Comparison of ENCODE assay signal across 14 cellular contexts in the genomic region with DNA sequence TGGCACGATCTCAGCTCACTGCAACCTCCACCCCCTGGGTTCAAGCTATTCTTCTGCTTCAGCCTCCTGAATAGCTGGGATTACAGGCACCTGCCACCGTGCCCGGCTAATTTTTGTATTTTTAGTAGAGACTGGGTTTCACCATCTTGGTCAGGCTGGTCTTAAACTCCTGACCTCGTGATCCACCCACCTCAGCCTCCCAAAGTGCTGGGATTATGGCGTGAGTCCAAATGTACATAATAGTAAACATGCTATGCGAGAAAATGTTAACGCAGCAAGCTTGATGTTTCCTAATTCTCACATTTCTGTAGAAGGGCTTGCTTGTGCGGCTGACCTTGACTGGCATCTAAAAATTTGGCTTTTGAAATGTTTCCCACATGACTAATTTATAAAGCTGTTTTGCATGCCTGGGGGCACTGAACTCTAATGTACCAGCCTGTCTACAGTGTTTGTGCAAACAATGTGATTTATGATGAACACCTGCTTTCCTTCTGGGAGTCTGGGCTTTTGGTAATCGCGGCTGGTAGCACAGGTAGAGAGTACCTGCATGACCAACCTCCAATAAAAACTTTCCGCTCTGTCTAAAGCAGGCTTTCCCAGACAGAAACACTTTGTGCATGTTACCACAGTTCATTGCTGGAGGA.
DNase-seq lines count a peak whose midpoint lies in the region; ATAC-seq and TF ChIP-seq lines count a peak whose summit lies in the region.
"Had no signal": no experiment of that assay in that cellular context is flagged by ENCODE, and none has a peak within 500 bp of the region (broad histone marks: within the 10 kb centered on the region; RNA-seq: fewer than 3 reads in every experiment).

No MANE protein-coding gene starts in this region.

- H3K4me1 Mint-ChIP-seq in natural killer cell = no peaks in the 10 kb centered on the region
- H3K4me1 Mint-ChIP-seq: activated naive CD8-positive, alpha-beta T cell treated with anti-CD3 and anti-CD28 coated beads, Interleukin-2, amount 50 U/mL, for 24 hours had no signal

- DNase-seq in Caki2 (ENCODE audit: low read depth) (peak; percentile 8), NCI-H1417 treated with DMSO at 0.1 percent for 48 hours (lab: John Stamatoyannopoulos, UW) (peak; percentile 66), SW480 (ENCODE audit: low spot score) (peak; percentile 20), kidney tubule cell (ENCODE audit: low spot score) (peak; percentile 65), KG1 (lab: John Stamatoyannopoulos, UW) (no peak), OCI-M2 (lab: John Stamatoyannopoulos, UW; ENCODE audit: unreplicated experiment) (no peak), natural killer cell (no peak)
- DNase-seq: activated naive CD8-positive, alpha-beta T cell treated with anti-CD3 and anti-CD28 coated beads, Interleukin-2, amount 50 U/mL, for 24 hours; DMS79; retina; stimulated activated CD4-positive, alpha-beta T cell treated with anti-CD3 and anti-CD28 coated beads, Interleukin-4, amount 100 ng/mL, for 4 hours; stimulated activated naive CD4-positive, alpha-beta T cell had no signal

- H3K27me3 Mint-ChIP-seq in natural killer cell (ENCODE audit: low read depth in 2 of 2) = no peaks in the 10 kb centered on the region

- H3K9me3 Mint-ChIP-seq in natural killer cell = peaks cover 0 to 8% of the 10 kb centered on the region in 2 donors

- H3K36me3 Mint-ChIP-seq in natural killer cell = no peaks in the 10 kb centered on the region

- TF ChIP-seq CTCF in natural killer cell (IDR thresholded peaks at IDR 0.05) = no peak

- no peak overlapping the region for H3K27ac Mint-ChIP-seq in natural killer cell
- H3K27ac Mint-ChIP-seq: activated naive CD8-positive, alpha-beta T cell treated with anti-CD3 and anti-CD28 coated beads, Interleukin-2, amount 50 U/mL, for 24 hours had no signal

- in situ Hi-C loops in Caki2 (cut with HindIII; ENCODE audit: low pct_unique_long_range_greater_than_20kb, low sequenced_read_pairs) = no loop called here

- intact Hi-C loops in natural killer cell (cut with micrococcal nuclease) = no loop called here

- no peak overlapping the region for H3K4me3 Mint-ChIP-seq in natural killer cell
- H3K4me3 Mint-ChIP-seq: activated naive CD8-positive, alpha-beta T cell treated with anti-CD3 and anti-CD28 coated beads, Interleukin-2, amount 50 U/mL, for 24 hours had no signal

- ATAC-seq in HG02981 (IDR thresholded peaks at IDR 0.05; ENCODE audit: unreplicated experiment) = no peak
- ATAC-seq in natural killer cell = no peak
- ATAC-seq: activated CD4-positive, CD25-positive, alpha-beta regulatory T cell treated with anti-CD3 and anti-CD28 coated beads, Interleukin-2, amount 50 U/mL, for 24 hours; activated naive CD8-positive, alpha-beta T cell treated with anti-CD3 and anti-CD28 coated beads, Interleukin-2, amount 50 U/mL, for 24 hours had no signal

Comparison
In these comparisons a context has a peak if more than half of its experiments do, and no peak if none do; other contexts are left out.
1. DNase-seq: peak in Caki2 (single experiment), NCI-H1417 treated with DMSO at 0.1 percent for 48 hours (single experiment), SW480 (single experiment) and kidney tubule cell (single experiment); none in KG1 (single experiment), OCI-M2 (single experiment) and natural killer cell (single experiment).